ENCODE assay signal across 1 cellular context in genomic region chr19:10491472-10492047, GRCh38.
TF ChIP-seq lines count a peak whose summit lies in the region.

No MANE protein-coding gene starts in this region.

TF ChIP-seq in IMR-90, 13 proteins besides CTCF, POLR2A, EP300 and RAD21:
- TF ChIP-seq NFE2L2 (IDR thresholded peaks at IDR 0.05; ENCODE audit: low read depth, low read length): no peak
- no peak for TF ChIP-seq MAFK (IDR thresholded peaks at IDR 0.05; ENCODE audit: low read depth, low read length)
- no peak for TF ChIP-seq BHLHE40 (IDR thresholded peaks at IDR 0.05; ENCODE audit: low read depth, low read length)
TF ChIP-seq in IMR-90: peak in this region for 0.
